11 cellular contexts compared by ENCODE assay signal in the genomic region with DNA sequence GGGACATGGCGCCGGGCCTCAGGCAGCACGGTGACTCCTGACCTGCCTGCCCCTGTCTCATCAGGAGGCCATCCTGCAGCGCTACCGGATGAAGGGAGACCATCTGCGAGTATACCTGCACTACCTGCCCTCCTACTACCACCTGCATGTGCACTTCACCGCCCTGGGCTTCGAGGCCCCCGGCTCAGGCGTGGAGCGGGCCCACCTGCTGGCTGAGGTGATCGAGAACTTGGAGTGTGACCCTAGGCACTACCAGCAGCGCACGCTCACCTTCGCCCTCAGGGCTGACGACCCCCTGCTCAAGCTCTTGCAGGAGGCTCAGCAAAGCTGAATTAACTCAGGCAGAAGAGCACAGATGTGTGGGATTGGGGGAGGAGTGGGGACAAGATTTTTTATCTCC. TPM values are rescaled to one million over a fixed set of nuclear protein-coding genes. Genes with fewer than 3 reads are reported as not detected.
A peak's percentile ranks its signal among the peaks of the same experiment; 100 is the strongest.
DNase-seq lines count a peak whose midpoint lies in the region; TF ChIP-seq lines count a peak whose summit lies in the region.
"Had no signal": no experiment of that assay in that cellular context is flagged by ENCODE, and none has a peak within 500 bp of the region (broad histone marks: within the 10 kb centered on the region; RNA-seq: fewer than 3 reads in every experiment).

No MANE protein-coding gene starts in this region.

- H3K9me3 ChIP-seq in esophagus squamous epithelium (no peaks in the 10 kb centered on the region), ovary (no peaks in the 10 kb centered on the region)

- no peak for DNase-seq in RWPE1 (ENCODE audit: low spot score)
- no peak for DNase-seq in esophagus squamous epithelium (lab: John Stamatoyannopoulos, UW)
- peak in 2 of 5 donors; percentile 56 for DNase-seq in ovary
- no peak for DNase-seq in medulla oblongata (ENCODE audit: extremely low spot score)
- DNase-seq in NCI-H82 treated with DMSO at 0.1 percent for 48 hours (lab: John Stamatoyannopoulos, UW; ENCODE audit: unreplicated experiment): no peak
- DNase-seq in lower leg skin (ENCODE audit: low spot score in 2 of 2): no peak
- DNase-seq in head of caudate nucleus: no peak
- DNase-seq: cerebellar nuclear complex, NCI-H1092 treated with DMSO at 0.1 percent for 48 hours, NCI-H524 treated with DMSO at 0.1 percent for 48 hours had no signal

- H3K27me3 ChIP-seq in esophagus squamous epithelium: no peaks in the 10 kb centered on the region
- no peaks in the 10 kb centered on the region for H3K27me3 ChIP-seq in ovary

- 0 out of 2 replicates have a peak overlapping the region, but pooled peaks have one; percentile 1 for H3K27ac ChIP-seq in 22Rv1
- H3K27ac ChIP-seq in RWPE1: peak overlapping the region; percentile 76
- H3K27ac ChIP-seq in esophagus squamous epithelium: peak overlapping the region; percentile 45 to 86 (median 60)
- H3K27ac ChIP-seq in ovary: peak overlapping the region; percentile 27 to 81

- WGBS in esophagus squamous epithelium, 2 donors: 96% methylated on average over 8 of the region's 16 CpGs; no CpG with 5 or more reads in 1 of the 2 donors
- 59 to 82% (median 72%) methylated on average over 16 of the region's 16 CpGs for WGBS in ovary, 3 donors
- WGBS in lower leg skin, 2 donors: 90 to 94% methylated on average over 10 to 16 of the region's 16 CpGs

- no peak for TF ChIP-seq EP300 in ovary (IDR thresholded peaks at IDR 0.05)

- intact Hi-C loops in esophagus squamous epithelium (cut with DNase I): no loop called here
- intact Hi-C loops in ovary (cut with DNase I): no loop called here
- intact Hi-C loops in lower leg skin (cut with DNase I; ENCODE audit: low total_unique reads): no loop called here
- intact Hi-C loops in head of caudate nucleus (cut with DNase I): no loop called here

- TF ChIP-seq POLR2A in esophagus squamous epithelium (IDR thresholded peaks at IDR 0.05) (no peak), ovary (IDR thresholded peaks at IDR 0.05) (no peak), lower leg skin (IDR thresholded peaks at IDR 0.05) (no peak)

- TF ChIP-seq CTCF in 22Rv1 (IDR thresholded peaks at IDR 0.05) (no peak), RWPE1 (conservative IDR thresholded peaks at IDR 0.05; ENCODE audit: low read depth) (no peak), esophagus squamous epithelium (IDR thresholded peaks at IDR 0.05) (no peak), ovary (IDR thresholded peaks at IDR 0.05) (no peak), lower leg skin (IDR thresholded peaks at IDR 0.05) (no peak)

- H3K4me1 ChIP-seq in esophagus squamous epithelium (peaks cover 4 to 73% (median 33%) of the 10 kb centered on the region in 3 donors), ovary (ENCODE audit: insufficient read depth) (peaks cover 38% of the 10 kb centered on the region)

- H3K36me3 ChIP-seq in esophagus squamous epithelium (peaks cover 0 to 38% (median 0%) of the 10 kb centered on the region in 3 donors), ovary (no peaks in the 10 kb centered on the region)

- H3K4me3 ChIP-seq in esophagus squamous epithelium (no peak overlapping the region), ovary (no peak overlapping the region), lower leg skin (ENCODE audit: low read depth, poor library complexity, severe bottlenecking) (no peak overlapping the region)

- CTCF ChIA-PET in RWPE1 (lab: Yijun Ruan, JAX): no interaction called here

- POLR2A ChIA-PET in RWPE1 (lab: Yijun Ruan, JAX; ENCODE audit: low non-redundant PET): no interaction called here

RNA-seq across cellular contexts. Expression of gene ST3GAL4, which starts 10.2 kb away (rescaled TPM):
- 100 to 1,000 TPM in 1 of 4 donors, 10 to 100 TPM in 3; 31.0 to 110 (median 51.2) TPM for total RNA-seq in esophagus squamous epithelium
- total RNA-seq in ovary: 100 to 1,000 TPM in 4 of 7 donors, 10 to 100 TPM in 3; 75.8 to 300 (median 135) TPM
- polyA plus RNA-seq in ovary: 100 to 1,000 TPM; 117 to 120 TPM
- 10 to 100 TPM; 12.6 to 27.0 (median 17.1) TPM for total RNA-seq in lower leg skin

RNA-seq across cellular contexts. Expression of gene DCPS, which starts 41.4 kb away (rescaled TPM):
- total RNA-seq in esophagus squamous epithelium: 10 to 100 TPM; 12.0 to 25.7 (median 14.9) TPM
- 10 to 100 TPM in 6 of 7 donors, 1 to 10 TPM in 1; 6.6 to 17.2 (median 13.5) TPM for total RNA-seq in ovary
- polyA plus RNA-seq in ovary: 10 to 100 TPM; 12.4 to 17.2 TPM
- 10 to 100 TPM; 15.1 to 23.4 (median 16.7) TPM for total RNA-seq in lower leg skin

Comparison
In these comparisons a context has a peak if more than half of its experiments do, and no peak if none do; other contexts are left out.
1. H3K27ac ChIP-seq: peak in every context shown above with its lines; median percentile 76 in RWPE1; 60 in esophagus squamous epithelium; 54 in ovary; 1 in 22Rv1.